In genomic region chr14:104989951-104990303, GRCh38 we compare ENCODE assay signal across 2 cellular contexts.
TF ChIP-seq lines count a peak whose summit lies in the region.

No MANE protein-coding gene starts in this region.

TF ChIP-seq in IMR-90, 13 proteins besides CTCF, POLR2A, EP300 and RAD21:
- no peak for TF ChIP-seq BHLHE40 (IDR thresholded peaks at IDR 0.05; ENCODE audit: low read depth, low read length)
- TF ChIP-seq CHD1 (IDR thresholded peaks at IDR 0.05; ENCODE audit: low read depth, low read length) = no peak
- no peak for TF ChIP-seq SMC3 (IDR thresholded peaks at IDR 0.05; ENCODE audit: low read depth, low read length)
- TF ChIP-seq MAFK (IDR thresholded peaks at IDR 0.05; ENCODE audit: low read depth, low read length) = no peak
- no peak for TF ChIP-seq RFX5 (IDR thresholded peaks at IDR 0.05; ENCODE audit: low read depth, low read length)
- no peak for TF ChIP-seq MAZ (IDR thresholded peaks at IDR 0.05; ENCODE audit: borderline replicate concordance, low read depth, low read length)
- TF ChIP-seq NFE2L2 (IDR thresholded peaks at IDR 0.05; ENCODE audit: low read depth, low read length) = no peak
- no peak for TF ChIP-seq USF2 (IDR thresholded peaks at IDR 0.05; ENCODE audit: low read depth, low read length)
- TF ChIP-seq CEBPB (IDR thresholded peaks at IDR 0.05; ENCODE audit: low read depth, low read length) = no peak
- TF ChIP-seq ELK1 (IDR thresholded peaks at IDR 0.05; ENCODE audit: borderline replicate concordance, low read depth, low read length) = no peak
- TF ChIP-seq RCOR1 (IDR thresholded peaks at IDR 0.05; ENCODE audit: insufficient replicate concordance, low read length) = no peak
- no peak for TF ChIP-seq MXI1 (IDR thresholded peaks at IDR 0.05; ENCODE audit: borderline replicate concordance, low read depth, low read length)

TF ChIP-seq in H1, 55 proteins besides CTCF, POLR2A, EP300 and RAD21:
- TF ChIP-seq BCL11A (IDR thresholded peaks at IDR 0.05; ENCODE audit: low read depth in 2 of 2, low read length in 2 of 2) = no peak
- no peak for TF ChIP-seq JUN (IDR thresholded peaks at IDR 0.05; ENCODE audit: low read depth, low read length)
- no peak for TF ChIP-seq KDM5A (IDR thresholded peaks at IDR 0.05; ENCODE audit: low read length)
- TF ChIP-seq ATF3 (IDR thresholded peaks at IDR 0.05; ENCODE audit: insufficient read depth, low read depth, low read length) = no peak
- no peak for TF ChIP-seq JUND (IDR thresholded peaks at IDR 0.05; ENCODE audit: low read length)
